In the genomic region with DNA sequence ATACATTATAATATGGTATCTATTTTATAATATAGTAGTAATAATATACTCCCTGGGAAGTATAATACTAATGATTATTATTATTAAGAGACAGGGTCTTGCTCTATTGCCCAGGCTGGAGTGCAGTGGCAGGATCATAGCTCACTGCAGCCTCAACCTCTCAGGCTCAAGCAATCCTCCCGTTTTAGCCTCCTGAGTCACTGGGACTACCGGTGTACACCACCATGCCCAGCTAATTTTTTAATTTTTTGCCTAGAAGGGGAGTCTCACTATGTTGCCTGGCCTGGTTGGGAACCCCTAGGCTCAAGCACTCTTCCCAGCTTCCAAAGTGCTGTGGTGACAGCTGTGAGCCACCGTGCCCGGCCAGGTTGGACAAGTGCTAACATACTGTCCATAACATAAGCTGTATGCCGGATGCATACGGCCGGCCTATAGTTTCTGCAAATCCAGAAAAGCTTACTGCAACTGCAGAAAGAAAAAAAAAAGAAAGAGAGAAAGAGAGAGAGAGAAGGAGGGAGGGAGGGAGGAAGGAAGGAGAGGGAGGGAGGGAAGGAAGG, we compare ENCODE assay signal across 27 cellular contexts.
A peak's percentile ranks its signal among the peaks of the same experiment; 100 is the strongest.
DNase-seq lines count a peak whose midpoint lies in the region; ATAC-seq, FAIRE-seq and TF ChIP-seq lines count a peak whose summit lies in the region.
"Had no signal": no experiment of that assay in that cellular context is flagged by ENCODE, and none has a peak within 500 bp of the region (broad histone marks: within the 10 kb centered on the region; RNA-seq: fewer than 3 reads in every experiment).

No MANE protein-coding gene starts in this region.

- no peak overlapping the region for H3K4me3 Mint-ChIP-seq in activated CD4-positive, alpha-beta T cell treated with anti-CD3 and anti-CD28 coated beads for 36 hours
- H3K4me3 Mint-ChIP-seq in activated CD4-positive, alpha-beta T cell treated with anti-CD3 and anti-CD28 coated beads, Interleukin-2, amount 10 ng/mL, durations not matched to agents 24 days and 14 days = no peak overlapping the region
- H3K4me3 Mint-ChIP-seq: B cell; CD8-positive, alpha-beta memory T cell had no signal

- TF ChIP-seq POLR2A in HepG2 (IDR thresholded peaks at IDR 0.05; ENCODE audit: insufficient read depth in 1 of 2, low read depth in 2 of 2, low read length in 2 of 2) = no peak
- no peak for TF ChIP-seq POLR2A in right lobe of liver (IDR thresholded peaks at IDR 0.05)
- no peak for TF ChIP-seq POLR2A in K562 (conservative IDR thresholded peaks at IDR 0.05)

- no peaks in the 10 kb centered on the region for H3K4me1 ChIP-seq in HepG2 (ENCODE audit: insufficient read depth, low read length)
- H3K4me1 ChIP-seq in right lobe of liver = no peaks in the 10 kb centered on the region
- no peaks in the 10 kb centered on the region; a peak in 1 of 5 replicates for H3K4me1 ChIP-seq in K562 (replicated peaks in 1 of 2; ENCODE audit: control insufficient read depth in 2 of 2, insufficient read depth in 2 of 2, low read length in 2 of 2)
- no peaks in the 10 kb centered on the region for H3K4me1 ChIP-seq in upper lobe of right lung
- H3K4me1 ChIP-seq: SJSA1 had no signal

- H3K9me1 ChIP-seq in K562 (ENCODE audit: control insufficient read depth, insufficient read depth, low read length) = no peaks in the 10 kb centered on the region

- intact Hi-C loops in activated CD4-positive, alpha-beta T cell treated with anti-CD3 and anti-CD28 coated beads for 36 hours (cut with DNase I, micrococcal nuclease) = no loop called here
- intact Hi-C loops in activated CD4-positive, alpha-beta T cell treated with anti-CD3 and anti-CD28 coated beads, Interleukin-2, amount 10 ng/mL, durations not matched to agents 24 days and 14 days (cut with micrococcal nuclease) = no loop called here
- intact Hi-C loops in HepG2 (cut with micrococcal nuclease; ENCODE audit: unreplicated experiment) = no loop called here
- intact Hi-C loops in right lobe of liver (cut with DNase I) = loop anchor here in 1 of 2 donors (10.0 kb wide), 1 partner anchor 56 kb away; no protein-coding TSS in a partner anchor
- intact Hi-C loops in K562 (cut with micrococcal nuclease) = no loop called here
- intact Hi-C loops in upper lobe of right lung (cut with DNase I) = no loop called here

- in situ Hi-C loops in HepG2 (cut with HindIII; ENCODE audit: extremely low pct_ligation_motif_present, low pct_unique_long_range_greater_than_20kb) (no loop called here), K562 (cut with MboI) (no loop called here)

- no peaks in the 10 kb centered on the region for H4K20me1 ChIP-seq in HepG2 (ENCODE audit: insufficient read depth, low read length)
- H4K20me1 ChIP-seq in K562 (replicated peaks; ENCODE audit: control insufficient read depth, insufficient read depth, low read length) = no peaks in the 10 kb centered on the region

- H3K4me1 Mint-ChIP-seq in activated CD4-positive, alpha-beta T cell treated with anti-CD3 and anti-CD28 coated beads for 36 hours = no peaks in the 10 kb centered on the region
- no peaks in the 10 kb centered on the region for H3K4me1 Mint-ChIP-seq in activated CD4-positive, alpha-beta T cell treated with anti-CD3 and anti-CD28 coated beads, Interleukin-2, amount 10 ng/mL, durations not matched to agents 24 days and 14 days
- H3K4me1 Mint-ChIP-seq: B cell; CD8-positive, alpha-beta memory T cell had no signal

- ATAC-seq in activated CD4-positive, alpha-beta T cell treated with anti-CD3 and anti-CD28 coated beads for 36 hours = peak; percentile 36
- ATAC-seq in HepG2 (peak; percentile 35; the same call in 1 of the 3 replicates), right lobe of liver (no peak), K562 (no peak), upper lobe of right lung (no peak), GM19035 (IDR thresholded peaks at IDR 0.05; ENCODE audit: unreplicated experiment) (no peak)

- H3K36me3 ChIP-seq in HepG2 (replicated peaks in 1 of 2; ENCODE audit: control insufficient read depth in 1 of 2, insufficient read depth in 2 of 2, low read length in 2 of 2) = no peaks in the 10 kb centered on the region
- no peaks in the 10 kb centered on the region for H3K36me3 ChIP-seq in right lobe of liver
- no peaks in the 10 kb centered on the region for H3K36me3 ChIP-seq in K562 (ENCODE audit: control insufficient read depth, insufficient read depth, low read length)
- H3K36me3 ChIP-seq in upper lobe of right lung = no peaks in the 10 kb centered on the region
- H3K36me3 ChIP-seq: SJSA1 had no signal

- DNase-seq in activated CD4-positive, alpha-beta T cell treated with anti-CD3 and anti-CD28 coated beads for 36 hours = peak; percentile 28
- no peak for DNase-seq in activated CD4-positive, alpha-beta T cell treated with anti-CD3 and anti-CD28 coated beads, Interleukin-2, amount 10 ng/mL, durations not matched to agents 24 days and 14 days
- DNase-seq in HepG2 (ENCODE audit: low spot score) = no peak
- DNase-seq in right lobe of liver = no peak
- no peak for DNase-seq in K562 (ENCODE audit: extremely low read depth in 1 of 4, low spot score in 3 of 4)
- peak; percentile 18 for DNase-seq in upper lobe of right lung
- DNase-seq in GM10266 (ENCODE audit: extremely low spot score) = no peak
- DNase-seq: CD8-positive, alpha-beta memory T cell; DMS79 treated with DMSO at 0.1 percent for 48 hours; GF-D8; Kasumi-1; MV-4-11; NCI-H1105 treated with DMSO at 0.1 percent for 48 hours; NCI-H2029; NCI-H446; NCI-H524 treated with DMSO at 0.1 percent for 48 hours; NCI-H774; PC-9; Right ventricle myocardium superior had no signal

- H3K36me3 Mint-ChIP-seq in activated CD4-positive, alpha-beta T cell treated with anti-CD3 and anti-CD28 coated beads for 36 hours (ENCODE audit: low read depth) = no peaks in the 10 kb centered on the region
- H3K36me3 Mint-ChIP-seq in activated CD4-positive, alpha-beta T cell treated with anti-CD3 and anti-CD28 coated beads, Interleukin-2, amount 10 ng/mL, durations not matched to agents 24 days and 14 days (ENCODE audit: low read depth) = no peaks in the 10 kb centered on the region

- no peaks in the 10 kb centered on the region for H3K9me3 Mint-ChIP-seq in activated CD4-positive, alpha-beta T cell treated with anti-CD3 and anti-CD28 coated beads for 36 hours (ENCODE audit: low read depth)
- peaks cover 3% of the 10 kb centered on the region for H3K9me3 Mint-ChIP-seq in activated CD4-positive, alpha-beta T cell treated with anti-CD3 and anti-CD28 coated beads, Interleukin-2, amount 10 ng/mL, durations not matched to agents 24 days and 14 days

- TF ChIP-seq RAD21 in HepG2 (CRISPR knock-in tag; IDR thresholded peaks at IDR 0.05) (no peak), K562 (CRISPR knock-in tag; conservative IDR thresholded peaks at IDR 0.05 in 1 of 2, IDR thresholded peaks at IDR 0.05 in 1 of 2) (no peak)

- 20% methylated on average over 7 of the region's 7 CpGs for WGBS in HepG2 (ENCODE audit: low lambda C conversion rate)
- 87% methylated on average over 7 of the region's 7 CpGs for WGBS in right lobe of liver (ENCODE audit: insufficient coverage, low coverage, low lambda C conversion rate, missing lambda C conversion rate)
- WGBS in K562 (ENCODE audit: insufficient coverage, low coverage, missing lambda C conversion rate) = 3% methylated on average over 6 of the region's 7 CpGs

- no TSS peak for BruUV-seq in HepG2 (replicated peaks; lab: Mats Ljungman, UMichigan)
- BruUV-seq in K562 (replicated peaks; lab: Mats Ljungman, UMichigan) = no TSS peak

- CTCF ChIA-PET in activated CD4-positive, alpha-beta T cell treated with anti-CD3 and anti-CD28 coated beads for 36 hours (lab: Charles Lee) = no interaction called here
- CTCF ChIA-PET in HepG2 (lab: Yijun Ruan, JAX; ENCODE audit: low intra/inter-chr PET ratio, low total read pairs) = no interaction called here
- CTCF ChIA-PET in K562 (lab: Yijun Ruan, JAX; ENCODE audit: low intra/inter-chr PET ratio) = no interaction called here

- H3K27ac Mint-ChIP-seq in activated CD4-positive, alpha-beta T cell treated with anti-CD3 and anti-CD28 coated beads for 36 hours = no peak overlapping the region
- no peak overlapping the region for H3K27ac Mint-ChIP-seq in activated CD4-positive, alpha-beta T cell treated with anti-CD3 and anti-CD28 coated beads, Interleukin-2, amount 10 ng/mL, durations not matched to agents 24 days and 14 days
- H3K27ac Mint-ChIP-seq: B cell; CD8-positive, alpha-beta memory T cell had no signal

- H3K79me2 ChIP-seq in HepG2 (ENCODE audit: insufficient read depth, low read length) (no peaks in the 10 kb centered on the region), K562 (ENCODE audit: control insufficient read depth, insufficient read depth, low read length) (no peaks in the 10 kb centered on the region)

- no peaks in the 10 kb centered on the region for H3K27me3 Mint-ChIP-seq in activated CD4-positive, alpha-beta T cell treated with anti-CD3 and anti-CD28 coated beads for 36 hours
- H3K27me3 Mint-ChIP-seq in activated CD4-positive, alpha-beta T cell treated with anti-CD3 and anti-CD28 coated beads, Interleukin-2, amount 10 ng/mL, durations not matched to agents 24 days and 14 days = no peaks in the 10 kb centered on the region
- H3K27me3 Mint-ChIP-seq: B cell had no signal

- TF ChIP-seq EP300 in HepG2 (IDR thresholded peaks at IDR 0.05; ENCODE audit: low read depth in 2 of 2, low read length in 2 of 2) (no peak), HepG2 (CRISPR knock-in tag; IDR thresholded peaks at IDR 0.05; ENCODE audit: borderline replicate concordance) (no peak), K562 (IDR thresholded peaks at IDR 0.05; ENCODE audit: low read length) (no peak)

- H2AFZ ChIP-seq in HepG2 (ENCODE audit: low read length) (no peak overlapping the region), K562 (ENCODE audit: low read depth, low read length) (no peak overlapping the region)
- H2AFZ ChIP-seq: PC-9 had no signal

- H3K9ac ChIP-seq in HepG2 (ENCODE audit: insufficient read depth, low read depth, low read length) (no peak overlapping the region), K562 (ENCODE audit: insufficient read depth in 1 of 2, low read depth in 2 of 2, low read length in 2 of 2) (no peak overlapping the region)

- TF ChIP-seq CTCF in HepG2 (CRISPR knock-in tag; IDR thresholded peaks at IDR 0.05) (no peak), right lobe of liver (IDR thresholded peaks at IDR 0.05) (no peak), K562 (IDR thresholded peaks at IDR 0.05 in 2 of 3, conservative IDR thresholded peaks at IDR 0.05 in 1 of 3; ENCODE audit: insufficient read depth in 2 of 3, low read depth in 1 of 3, low read length in 3 of 3) (no peak), upper lobe of right lung (IDR thresholded peaks at IDR 0.05) (no peak), GM10266 (IDR thresholded peaks at IDR 0.05; ENCODE audit: control insufficient read depth, insufficient read depth, low read depth, missing control alignments) (no peak)

- H3K27ac ChIP-seq in HepG2 (ENCODE audit: extremely low read length, insufficient read depth, low read length) = no peak overlapping the region
- H3K27ac ChIP-seq in right lobe of liver = no peak overlapping the region
- H3K27ac ChIP-seq in K562 (ENCODE audit: extremely low read depth, low read depth, low read length) = no peak overlapping the region
- no peak overlapping the region for H3K27ac ChIP-seq in upper lobe of right lung
- H3K27ac ChIP-seq: 22Rv1, C4-2B, HL-60, PC-9, SJSA1 had no signal

- H3K27me3 ChIP-seq in HepG2 (ENCODE audit: control insufficient read depth in 1 of 2, insufficient read depth in 2 of 2, low read length in 2 of 2) (peaks cover 0 to 35% of the 10 kb centered on the region in 2 experiments; a peak in 3 of 5 replicates), right lobe of liver (no peaks in the 10 kb centered on the region), K562 (ENCODE audit: control insufficient read depth in 2 of 2, insufficient read depth in 2 of 2, low read length in 2 of 2) (peaks cover 0 to 12% of the 10 kb centered on the region in 2 experiments; a peak in 3 of 5 replicates), upper lobe of right lung (no peaks in the 10 kb centered on the region)
- H3K27me3 ChIP-seq: SJSA1 had no signal

- H3K4me2 ChIP-seq in HepG2 (ENCODE audit: low read depth, low read length) (no peak overlapping the region), K562 (ENCODE audit: insufficient read depth, low read length) (no peak overlapping the region)
- H3K4me2 ChIP-seq: PC-9 had no signal

- no peak for FAIRE-seq in HepG2 (lab: Jason Lieb, UNC)
- no peak for FAIRE-seq in K562 (lab: Jason Lieb, UNC)
- FAIRE-seq: GM12892, GM19239 had no signal

- H3K4me3 ChIP-seq in HepG2 (replicated peaks in 1 of 3; ENCODE audit: insufficient read depth in 1 of 3, low read depth in 2 of 3, low read length in 3 of 3) (no peak overlapping the region), right lobe of liver (no peak overlapping the region), K562 (no peak overlapping the region), upper lobe of right lung (no peak overlapping the region)
- H3K4me3 ChIP-seq: PC-9, SJSA1 had no signal

- POLR2A ChIA-PET in activated CD4-positive, alpha-beta T cell treated with anti-CD3 and anti-CD28 coated beads for 36 hours (lab: Charles Lee) = no interaction called here
- POLR2A ChIA-PET in HepG2 (lab: Yijun Ruan, JAX) = no interaction called here
- POLR2A ChIA-PET in K562 (lab: Yijun Ruan, JAX) = no interaction called here

- H3K9me3 ChIP-seq in HepG2 (ENCODE audit: low read length) (no peaks in the 10 kb centered on the region), right lobe of liver (no peaks in the 10 kb centered on the region), K562 (replicated peaks; ENCODE audit: control insufficient read depth, insufficient read depth, low read depth, low read length) (no peaks in the 10 kb centered on the region), upper lobe of right lung (no peaks in the 10 kb centered on the region)
- H3K9me3 ChIP-seq: SJSA1 had no signal

Comparison
In these comparisons a context has a peak if more than half of its experiments do, and no peak if none do; other contexts are left out.
1. ATAC-seq: peak in activated CD4-positive, alpha-beta T cell treated with anti-CD3 and anti-CD28 coated beads for 36 hours (single experiment) and HepG2 (single experiment); none in right lobe of liver (0 of 4), K562 (single experiment), upper lobe of right lung (single experiment) and GM19035 (single experiment).
2. DNase-seq: peak in activated CD4-positive, alpha-beta T cell treated with anti-CD3 and anti-CD28 coated beads for 36 hours (single experiment) and upper lobe of right lung (single experiment); none in activated CD4-positive, alpha-beta T cell treated with anti-CD3 and anti-CD28 coated beads, Interleukin-2, amount 10 ng/mL, durations not matched to agents 24 days and 14 days (single experiment), HepG2 (single experiment), right lobe of liver (0 of 3), K562 (0 of 4) and GM10266 (single experiment).